ENCODE assay signal across 3 cellular contexts in the genomic region with DNA sequence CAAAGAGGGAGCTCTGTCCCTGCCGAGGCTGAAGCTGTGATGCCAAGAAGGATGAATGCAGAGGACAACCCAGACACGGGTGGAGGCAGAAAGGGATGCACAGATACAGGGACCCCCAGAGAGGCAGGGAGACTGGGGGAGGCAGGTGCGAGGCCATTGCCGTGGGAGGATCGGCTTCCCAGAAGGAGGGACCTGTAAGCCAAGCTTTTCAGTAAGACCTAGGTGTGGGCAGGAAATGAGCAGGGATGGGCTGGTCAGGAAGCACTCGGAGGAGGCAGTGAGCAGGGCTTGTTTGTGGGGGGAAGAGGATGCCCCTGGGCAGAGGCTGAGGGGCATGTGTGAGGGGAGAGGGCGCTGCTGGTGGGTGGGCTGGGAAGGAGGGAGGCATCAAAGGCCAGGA.
TF ChIP-seq lines count a peak whose summit lies in the region.

No MANE protein-coding gene starts in this region.

TF ChIP-seq in GM23338, 12 proteins besides CTCF, POLR2A, EP300 and RAD21:
- TF ChIP-seq EZH2phosphoT487 (IDR thresholded peaks at IDR 0.05; ENCODE audit: unreplicated experiment) = no peak
- no peak for TF ChIP-seq ZNF114 (CRISPR knock-in tag; IDR thresholded peaks at IDR 0.05)
- no peak for TF ChIP-seq JUNB (IDR thresholded peaks at IDR 0.05; ENCODE audit: unreplicated experiment)
- no peak for TF ChIP-seq EZH2 (IDR thresholded peaks at IDR 0.05; ENCODE audit: low read depth, unreplicated experiment)
- TF ChIP-seq CREB1 (CRISPR knock-in tag; IDR thresholded peaks at IDR 0.05; ENCODE audit: low read depth) = no peak
- no peak for TF ChIP-seq POLR2AphosphoS5 (IDR thresholded peaks at IDR 0.05; ENCODE audit: low read depth)
- no peak for TF ChIP-seq NANOG (IDR thresholded peaks at IDR 0.05; ENCODE audit: borderline replicate concordance)
- TF ChIP-seq STAT1 (IDR thresholded peaks at IDR 0.05; ENCODE audit: unreplicated experiment) = no peak
- TF ChIP-seq ZNF331 (CRISPR knock-in tag; IDR thresholded peaks at IDR 0.05; ENCODE audit: low read depth) = no peak
- TF ChIP-seq, protein P1, sequence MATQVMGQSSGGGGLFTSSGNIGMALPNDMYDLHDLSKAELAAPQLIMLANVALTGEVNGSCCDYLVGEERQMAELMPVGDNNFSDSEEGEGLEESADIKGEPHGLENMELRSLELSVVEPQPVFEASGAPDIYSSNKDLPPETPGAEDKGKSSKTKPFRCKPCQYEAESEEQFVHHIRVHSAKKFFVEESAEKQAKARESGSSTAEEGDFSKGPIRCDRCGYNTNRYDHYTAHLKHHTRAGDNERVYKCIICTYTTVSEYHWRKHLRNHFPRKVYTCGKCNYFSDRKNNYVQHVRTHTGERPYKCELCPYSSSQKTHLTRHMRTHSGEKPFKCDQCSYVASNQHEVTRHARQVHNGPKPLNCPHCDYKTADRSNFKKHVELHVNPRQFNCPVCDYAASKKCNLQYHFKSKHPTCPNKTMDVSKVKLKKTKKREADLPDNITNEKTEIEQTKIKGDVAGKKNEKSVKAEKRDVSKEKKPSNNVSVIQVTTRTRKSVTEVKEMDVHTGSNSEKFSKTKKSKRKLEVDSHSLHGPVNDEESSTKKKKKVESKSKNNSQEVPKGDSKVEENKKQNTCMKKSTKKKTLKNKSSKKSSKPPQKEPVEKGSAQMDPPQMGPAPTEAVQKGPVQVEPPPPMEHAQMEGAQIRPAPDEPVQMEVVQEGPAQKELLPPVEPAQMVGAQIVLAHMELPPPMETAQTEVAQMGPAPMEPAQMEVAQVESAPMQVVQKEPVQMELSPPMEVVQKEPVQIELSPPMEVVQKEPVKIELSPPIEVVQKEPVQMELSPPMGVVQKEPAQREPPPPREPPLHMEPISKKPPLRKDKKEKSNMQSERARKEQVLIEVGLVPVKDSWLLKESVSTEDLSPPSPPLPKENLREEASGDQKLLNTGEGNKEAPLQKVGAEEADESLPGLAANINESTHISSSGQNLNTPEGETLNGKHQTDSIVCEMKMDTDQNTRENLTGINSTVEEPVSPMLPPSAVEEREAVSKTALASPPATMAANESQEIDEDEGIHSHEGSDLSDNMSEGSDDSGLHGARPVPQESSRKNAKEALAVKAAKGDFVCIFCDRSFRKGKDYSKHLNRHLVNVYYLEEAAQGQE (IDR thresholded peaks at IDR 0.05; ENCODE audit: unreplicated experiment) = no peak

TF ChIP-seq in HEK293, 187 proteins besides CTCF, POLR2A, EP300 and RAD21:
- TF ChIP-seq, protein P2, sequence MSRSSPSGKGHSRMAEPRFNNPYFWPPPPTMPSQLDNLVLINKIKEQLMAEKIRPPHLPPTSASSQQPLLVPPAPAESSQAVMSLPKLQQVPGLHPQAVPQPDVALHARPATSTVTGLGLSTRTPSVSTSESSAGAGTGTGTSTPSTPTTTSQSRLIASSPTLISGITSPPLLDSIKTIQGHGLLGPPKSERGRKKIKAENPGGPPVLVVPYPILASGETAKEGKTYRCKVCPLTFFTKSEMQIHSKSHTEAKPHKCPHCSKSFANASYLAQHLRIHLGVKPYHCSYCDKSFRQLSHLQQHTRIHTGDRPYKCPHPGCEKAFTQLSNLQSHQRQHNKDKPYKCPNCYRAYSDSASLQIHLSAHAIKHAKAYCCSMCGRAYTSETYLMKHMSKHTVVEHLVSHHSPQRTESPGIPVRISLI (tag by site-specific recombination; IDR thresholded peaks at IDR 0.05) = no peak
- TF ChIP-seq YY1 (tag by site-specific recombination; IDR thresholded peaks at IDR 0.05) (no peak), EGR2 (tag by site-specific recombination; IDR thresholded peaks at IDR 0.05; ENCODE audit: low read depth) (peak; percentile 48), KLF10 (tag by site-specific recombination; IDR thresholded peaks at IDR 0.05) (no peak), ZNF394 (tag by site-specific recombination; IDR thresholded peaks at IDR 0.05; ENCODE audit: borderline replicate concordance) (no peak), ZFHX2 (tag by site-specific recombination; conservative IDR thresholded peaks at IDR 0.05) (peak; percentile 56), ZNF324 (tag by site-specific recombination; IDR thresholded peaks at IDR 0.05) (no peak), OSR2 (tag by site-specific recombination; IDR thresholded peaks at IDR 0.05) (no peak), SALL2 (tag by site-specific recombination; IDR thresholded peaks at IDR 0.05; ENCODE audit: borderline replicate concordance) (no peak), ZNF302 (tag by site-specific recombination; IDR thresholded peaks at IDR 0.05; ENCODE audit: low read depth) (no peak)

TF ChIP-seq in H1, 55 proteins besides CTCF, POLR2A, EP300 and RAD21:
- no peak for TF ChIP-seq POU5F1 (IDR thresholded peaks at IDR 0.05; ENCODE audit: low read depth, low read length)
- no peak for TF ChIP-seq SIX5 (IDR thresholded peaks at IDR 0.05; ENCODE audit: low read depth, low read length)
- no peak for TF ChIP-seq SRF (IDR thresholded peaks at IDR 0.05; ENCODE audit: low read depth, low read length)
- TF ChIP-seq HDAC2 (IDR thresholded peaks at IDR 0.05; ENCODE audit: borderline replicate concordance in 1 of 2, low read depth in 2 of 2, low read length in 2 of 2) = no peak
- no peak for TF ChIP-seq GABPA (IDR thresholded peaks at IDR 0.05; ENCODE audit: borderline replicate concordance, insufficient read depth, low read length)
